In the genomic region with DNA sequence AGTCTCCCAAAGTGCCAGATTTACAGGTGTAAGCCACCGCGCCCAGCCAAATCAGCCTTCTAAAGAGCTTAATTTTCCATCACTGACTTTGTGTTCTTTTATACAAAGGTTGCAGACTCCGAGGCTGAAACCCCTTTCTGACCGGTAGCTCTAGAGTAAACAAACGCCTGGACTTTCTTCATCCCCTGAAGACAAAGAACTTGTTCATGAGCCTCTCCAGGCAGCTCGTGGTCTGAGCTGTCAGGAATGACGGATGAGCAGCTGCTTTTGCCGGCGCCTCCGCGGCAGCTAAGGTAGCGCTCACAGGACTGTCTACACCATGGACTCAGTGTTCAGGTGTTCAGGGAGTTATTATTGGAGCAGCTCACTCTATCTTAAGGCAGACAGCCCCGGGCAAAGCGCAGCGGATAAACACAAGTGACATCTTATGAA, we compare ENCODE assay signal across 11 cellular contexts.
DNase-seq lines count a peak whose midpoint lies in the region; ATAC-seq and TF ChIP-seq lines count a peak whose summit lies in the region.
"Had no signal": no experiment of that assay in that cellular context is flagged by ENCODE, and none has a peak within 500 bp of the region (broad histone marks: within the 10 kb centered on the region; RNA-seq: fewer than 3 reads in every experiment).

No MANE protein-coding gene starts in this region.

- no peak overlapping the region for H2AK9ac ChIP-seq in IMR-90 (replicated peaks; ENCODE audit: low read depth, low read length, poor library complexity)

- in situ Hi-C loops in IMR-90 (cut with MboI; ENCODE audit: low sequenced_read_pairs) = no loop called here

- peak overlapping the region; percentile 25 for H2AFZ ChIP-seq in IMR-90 (replicated peaks; ENCODE audit: low read length, poor library complexity)

- dilution Hi-C loops in IMR-90 (cut with HindIII; ENCODE audit: low sequenced_read_pairs, unreplicated experiment) = no loop called here

- H4K91ac ChIP-seq in IMR-90 (ENCODE audit: insufficient read depth, low read depth, low read length) = no peak overlapping the region

- ATAC-seq in IMR-90 (ENCODE audit: low read depth) = peak; percentile 71
- ATAC-seq in WTC11 = no peak
- ATAC-seq in left colon = peak; percentile 57
- no peak for ATAC-seq in activated CD8-positive, alpha-beta memory T cell treated with anti-CD3 and anti-CD28 coated beads, Interleukin-2, amount 10 ng/mL, durations not matched to agents 7 days and 5 days

- CTCF ChIA-PET in IMR-90 (lab: Yijun Ruan, JAX) = no interaction called here
- CTCF ChIA-PET in WTC11 (lab: Charles Lee) = interaction anchor here (0.5 to 2.4 kb wide), 4 partner anchors 123 to 250 kb away, joined by 3 to 9 read pairs (median 4); no protein-coding TSS in a partner anchor
- CTCF ChIA-PET in activated CD8-positive, alpha-beta memory T cell treated with anti-CD3 and anti-CD28 coated beads, Interleukin-2, amount 10 ng/mL, durations not matched to agents 7 days and 5 days (lab: Charles Lee) = interaction anchor here (0.7 to 1.6 kb wide), 4 partner anchors 11 to 24 kb away, joined by 3 to 6 read pairs (median 4); no protein-coding TSS in a partner anchor

- peak overlapping the region; percentile 35; the same call in 1 of the 2 replicates for H2BK120ac ChIP-seq in IMR-90 (ENCODE audit: low read depth, low read length)

- H2BK15ac ChIP-seq in IMR-90 (ENCODE audit: low read depth, low read length) = peak overlapping the region; percentile 25; the same call in 1 of the 3 replicates

- POLR2A ChIA-PET in IMR-90 (lab: Charles Lee; ENCODE audit: unreplicated experiment) = interaction anchor here (1.0 kb wide), 1 partner anchor 10 kb away, joined by 4 read pairs; no protein-coding TSS in a partner anchor
- POLR2A ChIA-PET in WTC11 (lab: Charles Lee) = no interaction called here

- intact Hi-C loops in IMR-90 (cut with micrococcal nuclease) = no loop called here
- intact Hi-C loops in left colon (cut with DNase I, micrococcal nuclease) = no loop called here
- intact Hi-C loops in thyroid gland (cut with DNase I) = no loop called here

- DNase-seq in AG08396 (ENCODE audit: low spot score) (peak; percentile 29), IMR-90 (peak; percentile 74), WTC11 (ENCODE audit: low spot score) (no peak), left colon (no peak), thyroid gland (no peak)
- no peak for DNase-seq in activated CD8-positive, alpha-beta memory T cell treated with anti-CD3 and anti-CD28 coated beads, Interleukin-2, amount 50 U/mL, for 4 hours
- DNase-seq in activated effector memory CD4-positive, alpha-beta T cell treated with Interleukin-2 at 50 U/mL for 16 hours = no peak
- DNase-seq in activated CD8-positive, alpha-beta memory T cell treated with anti-CD3 and anti-CD28 coated beads, Interleukin-2, amount 10 ng/mL, durations not matched to agents 7 days and 5 days = no peak
- DNase-seq: activated T-cell treated with anti-CD3 and anti-CD28 coated beads, Interleukin-2, amount 50 U/mL, for 48 hours; stimulated activated CD4-positive, alpha-beta T cell treated with anti-CD3 and anti-CD28 coated beads, Interleukin-2, amount 100 ng/mL, for 48 hours had no signal

- no peaks in the 10 kb centered on the region for H4K20me1 ChIP-seq in IMR-90 (ENCODE audit: insufficient read depth, low read length)

- peaks cover 4% of the 10 kb centered on the region for H3K36me3 Mint-ChIP-seq in WTC11
- H3K36me3 Mint-ChIP-seq in activated CD8-positive, alpha-beta memory T cell treated with anti-CD3 and anti-CD28 coated beads, Interleukin-2, amount 10 ng/mL, durations not matched to agents 7 days and 5 days = peaks cover 13% of the 10 kb centered on the region

- H3K14ac ChIP-seq in IMR-90 (replicated peaks; ENCODE audit: low read depth, low read length) = no peak overlapping the region; the same call in 1 of the 2 replicates

- H3K27ac Mint-ChIP-seq in WTC11 = no peak overlapping the region
- H3K27ac Mint-ChIP-seq in activated CD8-positive, alpha-beta memory T cell treated with anti-CD3 and anti-CD28 coated beads, Interleukin-2, amount 10 ng/mL, durations not matched to agents 7 days and 5 days = no peak overlapping the region
- H3K27ac Mint-ChIP-seq: B cell had no signal

- peaks cover 15% of the 10 kb centered on the region for H3K9me3 Mint-ChIP-seq in WTC11
- H3K9me3 Mint-ChIP-seq in activated CD8-positive, alpha-beta memory T cell treated with anti-CD3 and anti-CD28 coated beads, Interleukin-2, amount 10 ng/mL, durations not matched to agents 7 days and 5 days (ENCODE audit: low read depth) = no peaks in the 10 kb centered on the region

- H2BK20ac ChIP-seq in IMR-90 (ENCODE audit: low read depth, low read length) = peak overlapping the region; percentile 34

- no peaks in the 10 kb centered on the region; the same call in 1 of the 2 replicates for H3K9me3 ChIP-seq in IMR-90 (ENCODE audit: control insufficient read depth, insufficient read depth, low read length)
- H3K9me3 ChIP-seq in thyroid gland = no peaks in the 10 kb centered on the region

- 0% methylated on average over 3 of the region's 15 CpGs; no CpG with 5 or more reads in 1 of the 2 experiments for WGBS in IMR-90 (ENCODE audit: extremely low coverage in 2 of 2, insufficient read length in 1 of 2), 2 experiments
- 53 to 57% methylated on average over 15 of the region's 15 CpGs for WGBS in thyroid gland, 2 donors

- peak overlapping the region; percentile 52; the same call in 1 of the 2 replicates for H3K4ac ChIP-seq in IMR-90 (ENCODE audit: low read depth, low read length)

- 0 out of 2 replicates have a peak overlapping the region, but pooled peaks have one; percentile 9 for H3K18ac ChIP-seq in IMR-90 (ENCODE audit: low read depth, low read length)

- no peak overlapping the region for H3K56ac ChIP-seq in IMR-90 (ENCODE audit: extremely low read depth, insufficient read depth, low read length)

- peaks cover 3% of the 10 kb centered on the region; the same call in 1 of the 2 replicates for H3K9me1 ChIP-seq in IMR-90 (ENCODE audit: insufficient read depth, low read length)

- H3K4me1 Mint-ChIP-seq in WTC11 = peaks cover 18% of the 10 kb centered on the region
- H3K4me1 Mint-ChIP-seq in activated CD8-positive, alpha-beta memory T cell treated with anti-CD3 and anti-CD28 coated beads, Interleukin-2, amount 10 ng/mL, durations not matched to agents 7 days and 5 days = peaks cover 30% of the 10 kb centered on the region
- H3K4me1 Mint-ChIP-seq: B cell had no signal

- H3K27me3 Mint-ChIP-seq in WTC11 (ENCODE audit: low read depth) = peaks cover 9% of the 10 kb centered on the region
- peaks cover 3% of the 10 kb centered on the region for H3K27me3 Mint-ChIP-seq in activated CD8-positive, alpha-beta memory T cell treated with anti-CD3 and anti-CD28 coated beads, Interleukin-2, amount 10 ng/mL, durations not matched to agents 7 days and 5 days

- 0 out of 2 replicates have a peak overlapping the region, but pooled peaks have one; percentile 6 for H3K27ac ChIP-seq in IMR-90 (ENCODE audit: insufficient read depth, low read length)
- H3K27ac ChIP-seq in thyroid gland = no peak overlapping the region

- H3K79me1 ChIP-seq in IMR-90 (ENCODE audit: low read depth in 1 of 2, low read length in 2 of 2) = no peaks in the 10 kb centered on the region

- no peak overlapping the region for H3K4me3 Mint-ChIP-seq in WTC11
- H3K4me3 Mint-ChIP-seq in activated CD8-positive, alpha-beta memory T cell treated with anti-CD3 and anti-CD28 coated beads, Interleukin-2, amount 10 ng/mL, durations not matched to agents 7 days and 5 days = no peak overlapping the region
- H3K4me3 Mint-ChIP-seq: B cell had no signal

- H3K36me3 ChIP-seq in IMR-90 (ENCODE audit: control insufficient read depth, insufficient read depth, low read length) = no peaks in the 10 kb centered on the region
- no peaks in the 10 kb centered on the region for H3K36me3 ChIP-seq in thyroid gland

- no peak overlapping the region for H2BK5ac ChIP-seq in IMR-90 (ENCODE audit: low read depth, low read length, poor library complexity, severe bottlenecking)

- peak overlapping the region; percentile 70 for H3K4me2 ChIP-seq in IMR-90 (ENCODE audit: low read depth, low read length)

- H3K27me3 ChIP-seq in IMR-90 (ENCODE audit: control insufficient read depth, insufficient read depth, low read length) (no peaks in the 10 kb centered on the region), thyroid gland (no peaks in the 10 kb centered on the region)

- H2AK5ac ChIP-seq in IMR-90 (ENCODE audit: low read depth, low read length) = 0 out of 2 replicates have a peak overlapping the region, but pooled peaks have one; percentile 52

- H3K23ac ChIP-seq in IMR-90 (ENCODE audit: low read depth, low read length) = no peak overlapping the region

- H3K4me1 ChIP-seq in IMR-90 (ENCODE audit: control insufficient read depth, insufficient read depth, low read length) (peaks cover 3% of the 10 kb centered on the region), thyroid gland (peaks cover 6 to 7% of the 10 kb centered on the region in 2 donors)

- TF ChIP-seq RAD21 in IMR-90 (IDR thresholded peaks at IDR 0.05; ENCODE audit: low read length) = no peak

- BruUV-seq in IMR-90 (replicated peaks; lab: Mats Ljungman, UMichigan) = no TSS peak

- TF ChIP-seq POLR2A in IMR-90 (IDR thresholded peaks at IDR 0.05; ENCODE audit: low read depth, low read length) = no peak
- TF ChIP-seq POLR2A in thyroid gland (IDR thresholded peaks at IDR 0.05) = no peak

- no peak overlapping the region for H4K5ac ChIP-seq in IMR-90 (ENCODE audit: low read depth, low read length)

- no peak overlapping the region; a peak in 1 of 4 replicates for H4K8ac ChIP-seq in IMR-90 (ENCODE audit: low read depth in 2 of 2, low read length in 2 of 2)

- no peak overlapping the region for H3K9ac ChIP-seq in IMR-90 (ENCODE audit: low read depth, low read length)

- TF ChIP-seq CTCF in IMR-90 (conservative IDR thresholded peaks at IDR 0.05; ENCODE audit: low read depth, low read length) (no peak), WTC11 (IDR thresholded peaks at IDR 0.05) (no peak), thyroid gland (IDR thresholded peaks at IDR 0.05) (no peak)

- H3K4me3 ChIP-seq in IMR-90 (ENCODE audit: insufficient read depth, low read depth, low read length) (no peak overlapping the region), thyroid gland (replicated peaks in 1 of 3) (no peak overlapping the region)

TF ChIP-seq in IMR-90, 13 proteins besides CTCF, POLR2A, EP300 and RAD21 (continues in another document):
- TF ChIP-seq MAFK (IDR thresholded peaks at IDR 0.05; ENCODE audit: low read depth, low read length) (no peak), CHD1 (IDR thresholded peaks at IDR 0.05; ENCODE audit: low read depth, low read length) (no peak)

TF ChIP-seq in WTC11, 78 proteins besides CTCF, POLR2A, EP300 and RAD21:
- peak; percentile 75; the same call in 1 of the 2 replicates for TF ChIP-seq GABPB1 (CRISPR knock-in tag; IDR thresholded peaks at IDR 0.05)
- TF ChIP-seq ZNF317 (CRISPR knock-in tag; IDR thresholded peaks at IDR 0.05; ENCODE audit: borderline replicate concordance, low read depth) = no peak

Comparison
In these comparisons a context has a peak if more than half of its experiments do, and no peak if none do; other contexts are left out.
1. DNase-seq: peak in AG08396 (single experiment) and IMR-90 (single experiment); none in WTC11 (single experiment), left colon (0 of 2), activated CD8-positive, alpha-beta memory T cell treated with anti-CD3 and anti-CD28 coated beads, Interleukin-2, amount 50 U/mL, for 4 hours (single experiment), activated effector memory CD4-positive, alpha-beta T cell treated with Interleukin-2 at 50 U/mL for 16 hours (single experiment), thyroid gland (0 of 2) and activated CD8-positive, alpha-beta memory T cell treated with anti-CD3 and anti-CD28 coated beads, Interleukin-2, amount 10 ng/mL, durations not matched to agents 7 days and 5 days (single experiment).
2. ATAC-seq: peak in IMR-90 (single experiment) and left colon (single experiment); none in WTC11 (single experiment) and activated CD8-positive, alpha-beta memory T cell treated with anti-CD3 and anti-CD28 coated beads, Interleukin-2, amount 10 ng/mL, durations not matched to agents 7 days and 5 days (single experiment).